8 cellular contexts compared by ENCODE assay signal in the genomic region with DNA sequence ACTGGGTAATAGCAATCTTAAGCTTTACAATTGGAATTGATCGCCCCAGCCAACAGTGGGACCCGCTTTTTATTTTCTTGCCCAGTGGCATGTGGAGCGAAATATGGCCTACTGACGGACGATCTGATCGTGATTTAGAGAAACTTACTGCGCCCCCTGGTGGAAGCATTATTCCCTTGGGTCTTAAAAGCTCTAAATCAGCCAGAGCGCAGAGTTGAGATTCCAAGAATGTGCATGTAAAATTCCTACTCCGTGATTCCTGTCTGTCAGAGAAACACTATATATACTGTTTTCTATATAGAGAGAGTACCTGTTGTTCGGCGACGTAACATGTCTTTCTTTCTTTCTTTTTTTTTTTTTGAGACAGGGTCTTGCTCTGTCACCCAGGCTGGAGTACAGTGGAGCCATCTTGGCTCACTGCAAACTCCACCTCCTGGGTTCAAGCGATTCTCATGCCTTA. TPM values are rescaled to one million over a fixed set of nuclear protein-coding genes. Genes with fewer than 3 reads are reported as not detected.
A peak's percentile ranks its signal among the peaks of the same experiment; 100 is the strongest.
DNase-seq lines count a peak whose midpoint lies in the region; ATAC-seq and TF ChIP-seq lines count a peak whose summit lies in the region.

No MANE protein-coding gene starts in this region.

- H3K9me3 ChIP-seq in left ventricle myocardium inferior (replicated peaks): no peaks in the 10 kb centered on the region

- H3K4me3 Mint-ChIP-seq in activated naive CD8-positive, alpha-beta T cell treated with anti-CD3 and anti-CD28 coated beads, Interleukin-2, amount 50 U/mL, for 24 hours: peak overlapping the region; percentile 30

- H3K27ac ChIP-seq in left ventricle myocardium inferior (replicated peaks): peak overlapping the region; percentile 1

- peaks cover 28% of the 10 kb centered on the region for H3K4me1 ChIP-seq in left ventricle myocardium inferior

- ATAC-seq in activated naive CD8-positive, alpha-beta T cell treated with anti-CD3 and anti-CD28 coated beads, Interleukin-2, amount 50 U/mL, for 24 hours: peak; percentile 27
- no peak for ATAC-seq in GM19397 (IDR thresholded peaks at IDR 0.05; ENCODE audit: unreplicated experiment)
- no peak for ATAC-seq in GM19324 (IDR thresholded peaks at IDR 0.05; ENCODE audit: low FRiP score, unreplicated experiment)

- H3K9me3 Mint-ChIP-seq in activated naive CD8-positive, alpha-beta T cell treated with anti-CD3 and anti-CD28 coated beads, Interleukin-2, amount 50 U/mL, for 24 hours: no peaks in the 10 kb centered on the region

- H3K36me3 Mint-ChIP-seq in activated naive CD8-positive, alpha-beta T cell treated with anti-CD3 and anti-CD28 coated beads, Interleukin-2, amount 50 U/mL, for 24 hours (ENCODE audit: low read depth): peaks cover 4% of the 10 kb centered on the region

- no peaks in the 10 kb centered on the region for H3K36me3 ChIP-seq in left ventricle myocardium inferior

- TF ChIP-seq CTCF in left ventricle myocardium inferior (IDR thresholded peaks at IDR 0.05; ENCODE audit: borderline replicate concordance): peak; percentile 84

- intact Hi-C loops in left ventricle myocardium inferior (cut with micrococcal nuclease): loop anchor here (5.0 kb wide), 1 partner anchor 53 kb away; no protein-coding TSS in a partner anchor

- no peaks in the 10 kb centered on the region for H3K27me3 ChIP-seq in left ventricle myocardium inferior (ENCODE audit: low read depth)

- H3K4me1 Mint-ChIP-seq in activated naive CD8-positive, alpha-beta T cell treated with anti-CD3 and anti-CD28 coated beads, Interleukin-2, amount 50 U/mL, for 24 hours: peaks cover 19% of the 10 kb centered on the region

- peak overlapping the region; percentile 44 for H3K27ac Mint-ChIP-seq in activated naive CD8-positive, alpha-beta T cell treated with anti-CD3 and anti-CD28 coated beads, Interleukin-2, amount 50 U/mL, for 24 hours

- DNase-seq in GDM1 (lab: John Stamatoyannopoulos, UW): peak; percentile 54
- peak; percentile 88 for DNase-seq in NCI-H1436 (lab: John Stamatoyannopoulos, UW)
- peak; percentile 75 to 83 for DNase-seq in SW 1271 (lab: John Stamatoyannopoulos, UW)
- peak; percentile 89 for DNase-seq in activated naive CD8-positive, alpha-beta T cell treated with anti-CD3 and anti-CD28 coated beads, Interleukin-2, amount 50 U/mL, for 24 hours
- DNase-seq in left ventricle myocardium inferior: peak; percentile 72
- peak; percentile 86 for DNase-seq in renal cortical epithelial cell (ENCODE audit: low read depth)

- H3K4me3 ChIP-seq in left ventricle myocardium inferior: no peak overlapping the region

- H3K27me3 Mint-ChIP-seq in activated naive CD8-positive, alpha-beta T cell treated with anti-CD3 and anti-CD28 coated beads, Interleukin-2, amount 50 U/mL, for 24 hours: no peaks in the 10 kb centered on the region

RNA-seq across cellular contexts. Expression of a gene that starts 3.7 kb away (rescaled TPM):
- total RNA-seq in left ventricle myocardium inferior (40.6 TPM), renal cortical epithelial cell (23.1 and 47.2 TPM in 2 replicates)

RNA-seq across cellular contexts. Expression of a gene that starts 15.3 kb away (rescaled TPM):
- total RNA-seq in left ventricle myocardium inferior (11.3 TPM), renal cortical epithelial cell (10.9 and 14.1 TPM in 2 replicates)

RNA-seq across cellular contexts. Expression of a gene that starts 24.6 kb away (rescaled TPM):
- 0.44 TPM for total RNA-seq in left ventricle myocardium inferior
- total RNA-seq in renal cortical epithelial cell: 0.17 TPM in 1 of 2 replicates, not detected in the other

RNA-seq across cellular contexts. Expression of a gene that starts 52.5 kb away (rescaled TPM):
- total RNA-seq in left ventricle myocardium inferior (5.0 TPM), renal cortical epithelial cell (0.52 and 0.65 TPM in 2 replicates)

RNA-seq across cellular contexts. Expression of a gene that starts 56.5 kb away (rescaled TPM):
- total RNA-seq in left ventricle myocardium inferior: 8.4 TPM
- total RNA-seq in renal cortical epithelial cell: 67.5 and 89.6 TPM in 2 replicates
